In genomic region chr4:183493246-183493645, GRCh38 we compare ENCODE assay signal across 2 cellular contexts.
TF ChIP-seq lines count a peak whose summit lies in the region.

No MANE protein-coding gene starts in this region.

TF ChIP-seq in HepG2, 621 proteins besides CTCF, POLR2A, EP300 and RAD21:
- no peak for TF ChIP-seq ELF3 (CRISPR knock-in tag; IDR thresholded peaks at IDR 0.05)
- TF ChIP-seq KLF6 (CRISPR knock-in tag; IDR thresholded peaks at IDR 0.05): no peak
- TF ChIP-seq ZNF816 (CRISPR knock-in tag; IDR thresholded peaks at IDR 0.05; ENCODE audit: borderline replicate concordance): no peak
- no peak for TF ChIP-seq THYN1 (CRISPR knock-in tag; IDR thresholded peaks at IDR 0.05; ENCODE audit: borderline replicate concordance, low read depth)
- no peak for TF ChIP-seq ZNF234 (CRISPR knock-in tag; conservative IDR thresholded peaks at IDR 0.05)
- TF ChIP-seq, protein P1, sequence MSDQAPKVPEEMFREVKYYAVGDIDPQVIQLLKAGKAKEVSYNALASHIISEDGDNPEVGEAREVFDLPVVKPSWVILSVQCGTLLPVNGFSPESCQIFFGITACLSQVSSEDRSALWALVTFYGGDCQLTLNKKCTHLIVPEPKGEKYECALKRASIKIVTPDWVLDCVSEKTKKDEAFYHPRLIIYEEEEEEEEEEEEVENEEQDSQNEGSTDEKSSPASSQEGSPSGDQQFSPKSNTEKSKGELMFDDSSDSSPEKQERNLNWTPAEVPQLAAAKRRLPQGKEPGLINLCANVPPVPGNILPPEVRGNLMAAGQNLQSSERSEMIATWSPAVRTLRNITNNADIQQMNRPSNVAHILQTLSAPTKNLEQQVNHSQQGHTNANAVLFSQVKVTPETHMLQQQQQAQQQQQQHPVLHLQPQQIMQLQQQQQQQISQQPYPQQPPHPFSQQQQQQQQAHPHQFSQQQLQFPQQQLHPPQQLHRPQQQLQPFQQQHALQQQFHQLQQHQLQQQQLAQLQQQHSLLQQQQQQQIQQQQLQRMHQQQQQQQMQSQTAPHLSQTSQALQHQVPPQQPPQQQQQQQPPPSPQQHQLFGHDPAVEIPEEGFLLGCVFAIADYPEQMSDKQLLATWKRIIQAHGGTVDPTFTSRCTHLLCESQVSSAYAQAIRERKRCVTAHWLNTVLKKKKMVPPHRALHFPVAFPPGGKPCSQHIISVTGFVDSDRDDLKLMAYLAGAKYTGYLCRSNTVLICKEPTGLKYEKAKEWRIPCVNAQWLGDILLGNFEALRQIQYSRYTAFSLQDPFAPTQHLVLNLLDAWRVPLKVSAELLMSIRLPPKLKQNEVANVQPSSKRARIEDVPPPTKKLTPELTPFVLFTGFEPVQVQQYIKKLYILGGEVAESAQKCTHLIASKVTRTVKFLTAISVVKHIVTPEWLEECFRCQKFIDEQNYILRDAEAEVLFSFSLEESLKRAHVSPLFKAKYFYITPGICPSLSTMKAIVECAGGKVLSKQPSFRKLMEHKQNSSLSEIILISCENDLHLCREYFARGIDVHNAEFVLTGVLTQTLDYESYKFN (CRISPR knock-in tag; conservative IDR thresholded peaks at IDR 0.05): no peak
- TF ChIP-seq SAP130 (CRISPR knock-in tag; IDR thresholded peaks at IDR 0.05; ENCODE audit: low read depth): no peak
- TF ChIP-seq MIER2 (CRISPR knock-in tag; IDR thresholded peaks at IDR 0.05): no peak
- TF ChIP-seq TFE3 (CRISPR knock-in tag; IDR thresholded peaks at IDR 0.05): no peak

TF ChIP-seq in GM23338, 12 proteins besides CTCF, POLR2A, EP300 and RAD21:
- TF ChIP-seq EZH2phosphoT487 (IDR thresholded peaks at IDR 0.05; ENCODE audit: unreplicated experiment): no peak
